ENCODE assay signal across 23 cellular contexts in genomic region chr3:39386331-39386730, GRCh38. TPM values are rescaled to one million over a fixed set of nuclear protein-coding genes. Genes with fewer than 3 reads are reported as not detected.
DNase-seq lines count a peak whose midpoint lies in the region; ATAC-seq and TF ChIP-seq lines count a peak whose summit lies in the region.
"Had no signal": no experiment of that assay in that cellular context is flagged by ENCODE, and none has a peak within 500 bp of the region (broad histone marks: within the 10 kb centered on the region; RNA-seq: fewer than 3 reads in every experiment).

No MANE protein-coding gene starts in this region.

- peak overlapping the region in 4 of 7 donors; percentile 1 to 83 (median 28) for H3K4me3 Mint-ChIP-seq in CD8-positive, alpha-beta memory T cell
- H3K4me3 Mint-ChIP-seq in activated naive CD8-positive, alpha-beta T cell treated with anti-CD3 and anti-CD28 coated beads for 36 hours = no peak overlapping the region
- peak overlapping the region in 8 of 10 donors; percentile 7 to 71 (median 42) for H3K4me3 Mint-ChIP-seq in naive thymus-derived CD8-positive, alpha-beta T cell

- DNase-seq in CD8-positive, alpha-beta memory T cell = no peak
- DNase-seq in IMR-90 (no peak), mesenchymal stem cell (no peak), anterior cingulate cortex (lab: John Stamatoyannopoulos, UW) (no peak)
- no peak for DNase-seq in activated naive CD8-positive, alpha-beta T cell treated with anti-CD3 and anti-CD28 coated beads for 36 hours
- DNase-seq in naive thymus-derived CD8-positive, alpha-beta T cell = no peak
- DNase-seq: activated CD4-positive, alpha-beta memory T cell treated with anti-CD3 and anti-CD28 coated beads, Interleukin-2, amount 10 ng/mL, durations not matched to agents 7 days and 5 days; adrenal gland; esophagus squamous epithelium; hypothalamus; NCI-H1105; NCI-H2029 treated with DMSO at 0.1 percent for 48 hours; NCI-H226; PC-9; psoas muscle; SHP77 treated with DMSO at 0.1 percent for 48 hours had no signal

- no peak overlapping the region for H3K18ac ChIP-seq in IMR-90 (ENCODE audit: low read depth, low read length)
- H3K18ac ChIP-seq in mesenchymal stem cell (ENCODE audit: low read depth in 1 of 2, low read length in 2 of 2) = no peak overlapping the region

- H3K36me3 ChIP-seq in CD8-positive, alpha-beta memory T cell (ENCODE audit: insufficient read depth, low read length) = peaks cover 21% of the 10 kb centered on the region
- H3K36me3 ChIP-seq in IMR-90 (ENCODE audit: control insufficient read depth, insufficient read depth, low read length) (peaks cover 6% of the 10 kb centered on the region; the same call in 1 of the 2 replicates), mesenchymal stem cell (ENCODE audit: control insufficient read depth in 1 of 2, insufficient read depth in 2 of 2, low read depth in 1 of 2, low read length in 2 of 2) (peaks cover 5 to 24% of the 10 kb centered on the region in 2 experiments)

- peak overlapping the region; percentile 73 for H2AK9ac ChIP-seq in IMR-90 (replicated peaks; ENCODE audit: low read depth, low read length, poor library complexity)

- POLR2A ChIA-PET in CD8-positive, alpha-beta memory T cell (lab: Charles Lee) = no interaction called here
- POLR2A ChIA-PET in IMR-90 (lab: Charles Lee; ENCODE audit: unreplicated experiment) = no interaction called here
- POLR2A ChIA-PET in naive thymus-derived CD8-positive, alpha-beta T cell (lab: Charles Lee) = interaction anchor here (0.8 to 7.0 kb wide), 3 partner anchors 14 to 22 kb away, joined by 3 to 67 read pairs (median 4); partner anchors contain the start of gene RPSA

- H3K9me1 ChIP-seq in IMR-90 (ENCODE audit: insufficient read depth, low read length) = peaks cover 17% of the 10 kb centered on the region; the same call in 1 of the 2 replicates

- 91% methylated on average over 1 of the region's 5 CpGs; no CpG with 5 or more reads in 1 of the 2 experiments for WGBS in IMR-90 (ENCODE audit: extremely low coverage in 2 of 2, insufficient read length in 1 of 2), 2 experiments
- 79% methylated on average over 5 of the region's 5 CpGs for WGBS in mesenchymal stem cell

- H3K27me3 ChIP-seq in CD8-positive, alpha-beta memory T cell (ENCODE audit: insufficient read depth, low read length, poor library complexity, severe bottlenecking) = no peaks in the 10 kb centered on the region
- H3K27me3 ChIP-seq in IMR-90 (ENCODE audit: control insufficient read depth, insufficient read depth, low read length) (no peaks in the 10 kb centered on the region), mesenchymal stem cell (ENCODE audit: control insufficient read depth in 1 of 2, insufficient read depth in 1 of 2, low read length in 2 of 2) (no peaks in the 10 kb centered on the region)
- H3K27me3 ChIP-seq: adrenal gland, esophagus squamous epithelium, gastroesophageal sphincter, neutrophil, tibial nerve had no signal

- H3K4me1 Mint-ChIP-seq in CD8-positive, alpha-beta memory T cell = peaks cover 73 to 92% (median 88%) of the 10 kb centered on the region in 3 donors
- H3K4me1 Mint-ChIP-seq in activated naive CD8-positive, alpha-beta T cell treated with anti-CD3 and anti-CD28 coated beads for 36 hours = peaks cover 51% of the 10 kb centered on the region
- H3K4me1 Mint-ChIP-seq in naive thymus-derived CD8-positive, alpha-beta T cell = peaks cover 34 to 87% (median 71%) of the 10 kb centered on the region in 4 donors

- no peak overlapping the region for H2BK120ac ChIP-seq in IMR-90 (ENCODE audit: low read depth, low read length)
- no peak overlapping the region for H2BK120ac ChIP-seq in mesenchymal stem cell (ENCODE audit: low read depth, low read length)

- H4K91ac ChIP-seq in IMR-90 (ENCODE audit: insufficient read depth, low read depth, low read length) (no peak overlapping the region), mesenchymal stem cell (ENCODE audit: low read length) (no peak overlapping the region)

- H3K9me3 ChIP-seq in CD8-positive, alpha-beta memory T cell (ENCODE audit: low read length) = no peaks in the 10 kb centered on the region
- H3K9me3 ChIP-seq in IMR-90 (ENCODE audit: control insufficient read depth, insufficient read depth, low read length) (no peaks in the 10 kb centered on the region), mesenchymal stem cell (ENCODE audit: control insufficient read depth, low read length) (no peaks in the 10 kb centered on the region)
- H3K9me3 ChIP-seq: adrenal gland, esophagus squamous epithelium, gastroesophageal sphincter, neutrophil, psoas muscle, tibial nerve had no signal

- H3K4ac ChIP-seq in IMR-90 (ENCODE audit: low read depth, low read length) (no peak overlapping the region), mesenchymal stem cell (ENCODE audit: low read depth in 1 of 2, low read length in 2 of 2) (no peak overlapping the region)

- TF ChIP-seq CTCF in IMR-90 (conservative IDR thresholded peaks at IDR 0.05; ENCODE audit: low read depth, low read length) = no peak

- H3K27me3 Mint-ChIP-seq in CD8-positive, alpha-beta memory T cell = peaks cover 0 to 1% of the 10 kb centered on the region in 2 donors
- no peaks in the 10 kb centered on the region for H3K27me3 Mint-ChIP-seq in activated naive CD8-positive, alpha-beta T cell treated with anti-CD3 and anti-CD28 coated beads for 36 hours
- H3K27me3 Mint-ChIP-seq in naive thymus-derived CD8-positive, alpha-beta T cell = no peaks in the 10 kb centered on the region
- H3K27me3 Mint-ChIP-seq: activated CD4-positive, alpha-beta memory T cell treated with anti-CD3 and anti-CD28 coated beads, Interleukin-2, amount 10 ng/mL, durations not matched to agents 7 days and 5 days had no signal

- peaks cover 0 to 33% (median 14%) of the 10 kb centered on the region in 3 donors for H3K36me3 Mint-ChIP-seq in CD8-positive, alpha-beta memory T cell
- H3K36me3 Mint-ChIP-seq in activated naive CD8-positive, alpha-beta T cell treated with anti-CD3 and anti-CD28 coated beads for 36 hours = peaks cover 31% of the 10 kb centered on the region
- peaks cover 0 to 29% (median 9%) of the 10 kb centered on the region in 3 donors for H3K36me3 Mint-ChIP-seq in naive thymus-derived CD8-positive, alpha-beta T cell

- H3K4me3 ChIP-seq in CD8-positive, alpha-beta memory T cell (ENCODE audit: low read length) = no peak overlapping the region
- H3K4me3 ChIP-seq in IMR-90 (ENCODE audit: insufficient read depth, low read depth, low read length) = no peak overlapping the region
- H3K4me3 ChIP-seq in mesenchymal stem cell (ENCODE audit: insufficient read depth in 1 of 2, low read depth in 1 of 2, low read length in 2 of 2) = no peak overlapping the region
- H3K4me3 ChIP-seq: adrenal gland, esophagus squamous epithelium, gastroesophageal sphincter, PC-9, psoas muscle, tibial nerve had no signal

- ATAC-seq in IMR-90 (ENCODE audit: low read depth) = no peak
- no peak for ATAC-seq in naive thymus-derived CD8-positive, alpha-beta T cell
- ATAC-seq in GM18868 (IDR thresholded peaks at IDR 0.05; ENCODE audit: unreplicated experiment) = no peak
- ATAC-seq: gastroesophageal sphincter, psoas muscle had no signal

- no peak overlapping the region for H2BK20ac ChIP-seq in IMR-90 (ENCODE audit: low read depth, low read length)

- no peak overlapping the region for H2BK12ac ChIP-seq in mesenchymal stem cell (ENCODE audit: low read length in 2 of 2)

- H3K9ac ChIP-seq in IMR-90 (ENCODE audit: low read depth, low read length) = no peak overlapping the region
- H3K9ac ChIP-seq in mesenchymal stem cell (ENCODE audit: low read length) = no peak overlapping the region

- no peak overlapping the region for H3K14ac ChIP-seq in IMR-90 (replicated peaks; ENCODE audit: low read depth, low read length)
- no peak overlapping the region for H3K14ac ChIP-seq in mesenchymal stem cell (ENCODE audit: low read length in 2 of 2)

- no peak overlapping the region for H3K27ac ChIP-seq in CD8-positive, alpha-beta memory T cell (ENCODE audit: low read depth, low read length)
- H3K27ac ChIP-seq in IMR-90 (ENCODE audit: insufficient read depth, low read length) = no peak overlapping the region
- no peak overlapping the region for H3K27ac ChIP-seq in mesenchymal stem cell (ENCODE audit: low read length, poor library complexity, severe bottlenecking)
- H3K27ac ChIP-seq: adrenal gland, esophagus squamous epithelium, gastroesophageal sphincter, neutrophil, PC-9, psoas muscle, tibial nerve had no signal

- H2AFZ ChIP-seq in IMR-90 (replicated peaks; ENCODE audit: low read length, poor library complexity) (no peak overlapping the region), mesenchymal stem cell (ENCODE audit: low read depth, low read length) (no peak overlapping the region)
- H2AFZ ChIP-seq: PC-9 had no signal

- H4K8ac ChIP-seq in IMR-90 (ENCODE audit: low read depth in 2 of 2, low read length in 2 of 2) (no peak overlapping the region), mesenchymal stem cell (ENCODE audit: low read length) (no peak overlapping the region)

- no peak overlapping the region for H3K56ac ChIP-seq in IMR-90 (ENCODE audit: extremely low read depth, insufficient read depth, low read length)

- H3K23ac ChIP-seq in IMR-90 (ENCODE audit: low read depth, low read length) = no peak overlapping the region
- H3K23ac ChIP-seq in mesenchymal stem cell (ENCODE audit: low read length in 2 of 2) = no peak overlapping the region

- in situ Hi-C loops in IMR-90 (cut with MboI; ENCODE audit: low sequenced_read_pairs) = no loop called here

- H3K79me1 ChIP-seq in IMR-90 (ENCODE audit: low read depth in 1 of 2, low read length in 2 of 2) (peaks cover 23 to 68% of the 10 kb centered on the region in 2 experiments), mesenchymal stem cell (replicated peaks; ENCODE audit: low read length, poor library complexity, severe bottlenecking) (peaks cover 18% of the 10 kb centered on the region)

- dilution Hi-C loops in IMR-90 (cut with HindIII; ENCODE audit: low sequenced_read_pairs, unreplicated experiment) = no loop called here

- H3K4me1 ChIP-seq in CD8-positive, alpha-beta memory T cell (ENCODE audit: insufficient read depth, low read length) = peaks cover 56% of the 10 kb centered on the region
- H3K4me1 ChIP-seq in IMR-90 (ENCODE audit: control insufficient read depth, insufficient read depth, low read length) (peaks cover 5% of the 10 kb centered on the region; the same call in 1 of the 2 replicates), mesenchymal stem cell (ENCODE audit: control insufficient read depth, insufficient read depth, low read depth, low read length) (peaks cover 13% of the 10 kb centered on the region)

- intact Hi-C loops in IMR-90 (cut with micrococcal nuclease) = no loop called here

- H2BK5ac ChIP-seq in IMR-90 (ENCODE audit: low read depth, low read length, poor library complexity, severe bottlenecking) = no peak overlapping the region
- no peak overlapping the region for H2BK5ac ChIP-seq in mesenchymal stem cell (ENCODE audit: low read depth, low read length, poor library complexity, severe bottlenecking)

- no TSS peak for BruUV-seq in IMR-90 (replicated peaks; lab: Mats Ljungman, UMichigan)

- H3K4me2 ChIP-seq in IMR-90 (ENCODE audit: low read depth, low read length) (no peak overlapping the region), mesenchymal stem cell (ENCODE audit: low read length, poor library complexity, severe bottlenecking) (no peak overlapping the region)
- H3K4me2 ChIP-seq: PC-9 had no signal

- no peak overlapping the region for H2AK5ac ChIP-seq in IMR-90 (ENCODE audit: low read depth, low read length)
- no peak overlapping the region for H2AK5ac ChIP-seq in mesenchymal stem cell (ENCODE audit: low read length, severe bottlenecking)

- TF ChIP-seq POLR2A in IMR-90 (IDR thresholded peaks at IDR 0.05; ENCODE audit: low read depth, low read length) = no peak

- H4K20me1 ChIP-seq in IMR-90 (ENCODE audit: insufficient read depth, low read length) = peaks cover 43% of the 10 kb centered on the region

- H3K9me3 Mint-ChIP-seq in CD8-positive, alpha-beta memory T cell = no peaks in the 10 kb centered on the region
- no peaks in the 10 kb centered on the region for H3K9me3 Mint-ChIP-seq in activated naive CD8-positive, alpha-beta T cell treated with anti-CD3 and anti-CD28 coated beads for 36 hours
- no peaks in the 10 kb centered on the region for H3K9me3 Mint-ChIP-seq in naive thymus-derived CD8-positive, alpha-beta T cell
- H3K9me3 Mint-ChIP-seq: activated CD4-positive, alpha-beta memory T cell treated with anti-CD3 and anti-CD28 coated beads, Interleukin-2, amount 10 ng/mL, durations not matched to agents 7 days and 5 days had no signal

- no peak overlapping the region for H2BK15ac ChIP-seq in IMR-90 (ENCODE audit: low read depth, low read length)
- no peak overlapping the region for H2BK15ac ChIP-seq in mesenchymal stem cell (ENCODE audit: low read depth, poor library complexity, severe bottlenecking)

- TF ChIP-seq RAD21 in IMR-90 (IDR thresholded peaks at IDR 0.05; ENCODE audit: low read length) = no peak

- peak overlapping the region in 6 of 8 donors; percentile 62 to 96 (median 83) for H3K27ac Mint-ChIP-seq in CD8-positive, alpha-beta memory T cell
- H3K27ac Mint-ChIP-seq in activated naive CD8-positive, alpha-beta T cell treated with anti-CD3 and anti-CD28 coated beads for 36 hours = peak overlapping the region; percentile 6
- peak overlapping the region in 6 of 10 donors; percentile 20 to 88 (median 63) for H3K27ac Mint-ChIP-seq in naive thymus-derived CD8-positive, alpha-beta T cell

- CTCF ChIA-PET in CD8-positive, alpha-beta memory T cell (lab: Charles Lee) = interaction anchor here (0.7 to 3.9 kb wide), 2 partner anchors 8 to 21 kb away, joined by 3 to 21 read pairs; partner anchors contain the start of gene RPSA
- CTCF ChIA-PET in IMR-90 (lab: Yijun Ruan, JAX) = interaction anchor here (0.6 to 1.2 kb wide), 2 partner anchors 10 to 11 kb away, joined by 3 to 4 read pairs; no protein-coding TSS in a partner anchor

- H4K5ac ChIP-seq in IMR-90 (ENCODE audit: low read depth, low read length) = no peak overlapping the region

RNA-seq across cellular contexts. Expression of gene SLC25A38, which starts 3.2 kb away (rescaled TPM):
- 10 to 100 TPM; 71.3 to 73.0 TPM for total RNA-seq in CD8-positive, alpha-beta memory T cell
- polyA plus RNA-seq in CD8-positive, alpha-beta memory T cell = 55.6 TPM
- 16.1 and 17.4 TPM in 2 replicates for total RNA-seq in IMR-90 (2012; rRNA removed)
- polyA plus RNA-seq in IMR-90 (2012; rRNA removed) = 22.5 and 22.6 TPM in 2 replicates
- polyA plus RNA-seq in IMR-90 (2012; cell fraction: cytosol; rRNA removed) = 14.0 and 19.3 TPM in 2 replicates
- 31.8 and 32.5 TPM in 2 replicates for polyA plus RNA-seq in IMR-90 (2012; cell fraction: nucleus; rRNA removed; ENCODE audit: low replicate concordance)
- 10 to 100 TPM; 43.2 to 44.1 TPM for total RNA-seq in activated naive CD8-positive, alpha-beta T cell treated with anti-CD3 and anti-CD28 coated beads for 36 hours
- total RNA-seq in naive thymus-derived CD8-positive, alpha-beta T cell = 10 to 100 TPM; 51.7 to 52.2 TPM
- polyA plus RNA-seq in naive thymus-derived CD8-positive, alpha-beta T cell = 10 to 100 TPM; 34.2 to 53.4 (median 43.2) TPM
- 29.8 TPM for polyA plus RNA-seq in mesenchymal stem cell (2013, experiment 1 of 2)
- 29.6 TPM for polyA plus RNA-seq in mesenchymal stem cell (2013, experiment 2 of 2)

RNA-seq across cellular contexts. Expression of gene RPSA, which starts 20.2 kb away (rescaled TPM):
- 1,000 to 10,000 TPM; 2,459 to 2,518 TPM for total RNA-seq in CD8-positive, alpha-beta memory T cell
- polyA plus RNA-seq in CD8-positive, alpha-beta memory T cell = 1,046 TPM
- total RNA-seq in IMR-90 (2012; rRNA removed) = 1,415 and 1,531 TPM in 2 replicates
- polyA plus RNA-seq in IMR-90 (2012; rRNA removed) = 2,710 and 2,851 TPM in 2 replicates
- 2,400 and 3,145 TPM in 2 replicates for polyA plus RNA-seq in IMR-90 (2012; cell fraction: cytosol; rRNA removed)
- 832 and 1,064 TPM in 2 replicates for polyA plus RNA-seq in IMR-90 (2012; cell fraction: nucleus; rRNA removed; ENCODE audit: low replicate concordance)
- 1,000 to 10,000 TPM; 2,531 to 2,622 TPM for total RNA-seq in activated naive CD8-positive, alpha-beta T cell treated with anti-CD3 and anti-CD28 coated beads for 36 hours
- total RNA-seq in naive thymus-derived CD8-positive, alpha-beta T cell = 1,000 to 10,000 TPM; 1,560 to 1,579 TPM
- 1,000 to 10,000 TPM; 1,242 to 1,388 (median 1,323) TPM for polyA plus RNA-seq in naive thymus-derived CD8-positive, alpha-beta T cell
- 1,855 TPM for polyA plus RNA-seq in mesenchymal stem cell (2013, experiment 1 of 2)
- polyA plus RNA-seq in mesenchymal stem cell (2013, experiment 2 of 2) = 1,954 TPM

RNA-seq across cellular contexts. Expression of gene CCR8, which starts 56.8 kb away (rescaled TPM):
- total RNA-seq in CD8-positive, alpha-beta memory T cell = 1 to 10 TPM; 2.9 to 5.3 TPM
- 2.1 TPM for polyA plus RNA-seq in CD8-positive, alpha-beta memory T cell
- total RNA-seq in IMR-90 (2012; rRNA removed) = not detected in 2 replicates
- polyA plus RNA-seq in IMR-90 (2012; rRNA removed) = not detected in 2 replicates
- polyA plus RNA-seq in IMR-90 (2012; cell fraction: cytosol; rRNA removed) = not detected in 2 replicates
- polyA plus RNA-seq in IMR-90 (2012; cell fraction: nucleus; rRNA removed; ENCODE audit: low replicate concordance) = not detected in 2 replicates
- total RNA-seq in activated naive CD8-positive, alpha-beta T cell treated with anti-CD3 and anti-CD28 coated beads for 36 hours = not detected
- not detected for total RNA-seq in naive thymus-derived CD8-positive, alpha-beta T cell
- under 1 TPM in 1 of 3 donors, not detected in 2; 0.24 TPM for polyA plus RNA-seq in naive thymus-derived CD8-positive, alpha-beta T cell
- not detected for polyA plus RNA-seq in mesenchymal stem cell (2013, experiment 1 of 2)
- not detected for polyA plus RNA-seq in mesenchymal stem cell (2013, experiment 2 of 2)
- total RNA-seq: adrenal gland, Daoy, gastroesophageal sphincter, lower leg skin, mucosa of gallbladder, PC-9, psoas muscle, tibial nerve had no signal
- polyA plus RNA-seq: adrenal gland, psoas muscle had no signal

Comparison
In these comparisons a context has a peak if more than half of its experiments do, and no peak if none do; other contexts are left out.
1. H3K27ac Mint-ChIP-seq: peak in every context shown above with its lines; median percentile 83 in CD8-positive, alpha-beta memory T cell; 63 in naive thymus-derived CD8-positive, alpha-beta T cell; 6 in activated naive CD8-positive, alpha-beta T cell treated with anti-CD3 and anti-CD28 coated beads for 36 hours.